ENCODE assay signal across 8 cellular contexts in the genomic region with DNA sequence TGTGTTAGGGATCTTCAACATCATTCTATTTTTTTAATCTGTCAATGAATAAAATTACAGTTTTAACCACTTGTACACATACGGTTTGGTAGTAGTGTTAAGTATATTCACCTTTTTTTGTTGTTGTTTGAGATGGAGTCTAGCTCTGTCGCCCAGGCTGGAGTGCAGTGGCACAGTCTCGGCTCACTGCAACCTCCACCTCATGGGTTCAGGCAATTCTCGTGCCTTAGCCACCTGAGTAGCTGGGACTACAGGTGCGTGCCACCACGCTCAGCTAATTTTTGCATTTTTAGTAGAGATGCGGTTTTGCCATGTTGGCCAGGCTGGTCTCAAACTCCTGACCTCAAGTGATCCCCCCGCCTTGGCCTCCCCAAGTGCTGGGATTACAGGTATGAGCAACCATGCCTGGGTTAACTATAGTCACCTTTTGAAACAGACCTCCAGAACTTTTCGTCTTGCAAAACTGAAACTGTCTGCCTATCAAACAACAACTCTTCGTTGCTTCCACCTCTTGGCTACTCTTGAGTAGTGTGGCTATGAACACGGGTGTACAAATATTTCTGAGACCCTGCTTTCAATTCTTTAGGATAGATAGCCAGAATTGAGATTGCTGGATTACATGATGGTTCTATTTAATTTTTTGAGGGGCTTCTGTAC.
DNase-seq lines count a peak whose midpoint lies in the region; ATAC-seq and TF ChIP-seq lines count a peak whose summit lies in the region.
"Not testable (repeated sequence)": the region's sequence is repeated elsewhere in the genome, so short reads cannot be mapped to it uniquely, and the experiment has no call there.

No MANE protein-coding gene starts in this region.

- peak overlapping the region; percentile 14 to 88 (median 79) for H3K27ac Mint-ChIP-seq in CD4-positive, CD25-positive, alpha-beta regulatory T cell
- peak overlapping the region; percentile 98 for H3K27ac Mint-ChIP-seq in activated CD4-positive, alpha-beta T cell treated with anti-CD3 and anti-CD28 coated beads, Interleukin-2, amount 10 ng/mL, durations not matched to agents 7 days and 5 days
- peak overlapping the region; percentile 68 for H3K27ac Mint-ChIP-seq in activated naive CD4-positive, alpha-beta T cell treated with anti-CD3 and anti-CD28 coated beads, Interleukin-2, amount 50 U/mL, for 24 hours
- H3K27ac Mint-ChIP-seq in effector memory CD8-positive, alpha-beta T cell = not testable (repeated sequence)
- H3K27ac Mint-ChIP-seq in stimulated activated naive CD8-positive, alpha-beta T cell treated with anti-CD3 and anti-CD28 coated beads, Interleukin-15, Interleukin-2, amounts not matched to agents 100 ng/mL and 50 ng/mL, for 24 hours = peak overlapping the region; percentile 83

- H3K9me2 ChIP-seq in SU-DHL-6 (replicated peaks; ENCODE audit: insufficient read depth, low read length) = not testable (repeated sequence)

- not testable (repeated sequence) for H3K27me3 ChIP-seq in CD4-positive, CD25-positive, alpha-beta regulatory T cell (ENCODE audit: control insufficient read depth, insufficient read depth, low read length); SU-DHL-6 (ENCODE audit: low read length)

- not testable (repeated sequence) for H4K20me1 ChIP-seq in SU-DHL-6 (ENCODE audit: low read depth, low read length)

- H3K27me3 Mint-ChIP-seq in CD4-positive, CD25-positive, alpha-beta regulatory T cell; activated CD4-positive, alpha-beta T cell treated with anti-CD3 and anti-CD28 coated beads, Interleukin-2, amount 10 ng/mL, durations not matched to agents 7 days and 5 days; activated T-cell treated with anti-CD3 and anti-CD28 coated beads, Interleukin-2, amount 50 U/mL, for 4 hours (ENCODE audit: low read depth); activated naive CD4-positive, alpha-beta T cell treated with anti-CD3 and anti-CD28 coated beads, Interleukin-2, amount 50 U/mL, for 24 hours; effector memory CD8-positive, alpha-beta T cell; stimulated activated naive CD8-positive, alpha-beta T cell treated with anti-CD3 and anti-CD28 coated beads, Interleukin-15, Interleukin-2, amounts not matched to agents 100 ng/mL and 50 ng/mL, for 24 hours: not testable (repeated sequence)

- H3K9me3 Mint-ChIP-seq in CD4-positive, CD25-positive, alpha-beta regulatory T cell; activated T-cell treated with anti-CD3 and anti-CD28 coated beads, Interleukin-2, amount 50 U/mL, for 4 hours; effector memory CD8-positive, alpha-beta T cell; stimulated activated naive CD8-positive, alpha-beta T cell treated with anti-CD3 and anti-CD28 coated beads, Interleukin-15, Interleukin-2, amounts not matched to agents 100 ng/mL and 50 ng/mL, for 24 hours: not testable (repeated sequence)
- peaks cover 17% of the 10 kb centered on the region for H3K9me3 Mint-ChIP-seq in activated CD4-positive, alpha-beta T cell treated with anti-CD3 and anti-CD28 coated beads, Interleukin-2, amount 10 ng/mL, durations not matched to agents 7 days and 5 days
- H3K9me3 Mint-ChIP-seq in activated naive CD4-positive, alpha-beta T cell treated with anti-CD3 and anti-CD28 coated beads, Interleukin-2, amount 50 U/mL, for 24 hours = peaks cover 11% of the 10 kb centered on the region

- POLR2A ChIA-PET in activated CD4-positive, alpha-beta T cell treated with anti-CD3 and anti-CD28 coated beads, Interleukin-2, amount 10 ng/mL, durations not matched to agents 7 days and 5 days (lab: Charles Lee) = not testable (repeated sequence)

- H3K4me3 ChIP-seq in CD4-positive, CD25-positive, alpha-beta regulatory T cell (ENCODE audit: low read depth, low read length) = peak overlapping the region; percentile 52
- not testable (repeated sequence) for H3K4me3 ChIP-seq in SU-DHL-6 (ENCODE audit: insufficient read depth, low read length, poor library complexity, severe bottlenecking)

- H3F3A ChIP-seq in SU-DHL-6 (ENCODE audit: insufficient read depth) = peaks cover 42% of the 10 kb centered on the region

- H3K4me1 Mint-ChIP-seq in CD4-positive, CD25-positive, alpha-beta regulatory T cell = peaks cover 10 to 88% (median 62%) of the 10 kb centered on the region in 4 donors
- peaks cover 89% of the 10 kb centered on the region for H3K4me1 Mint-ChIP-seq in activated CD4-positive, alpha-beta T cell treated with anti-CD3 and anti-CD28 coated beads, Interleukin-2, amount 10 ng/mL, durations not matched to agents 7 days and 5 days
- H3K4me1 Mint-ChIP-seq in activated T-cell treated with anti-CD3 and anti-CD28 coated beads, Interleukin-2, amount 50 U/mL, for 4 hours (ENCODE audit: low read depth) = peaks cover 87% of the 10 kb centered on the region
- H3K4me1 Mint-ChIP-seq in activated naive CD4-positive, alpha-beta T cell treated with anti-CD3 and anti-CD28 coated beads, Interleukin-2, amount 50 U/mL, for 24 hours = peaks cover 93% of the 10 kb centered on the region
- peaks cover 16 to 19% of the 10 kb centered on the region in 2 donors for H3K4me1 Mint-ChIP-seq in effector memory CD8-positive, alpha-beta T cell (ENCODE audit: low read depth in 2 of 2)
- H3K4me1 Mint-ChIP-seq in stimulated activated naive CD8-positive, alpha-beta T cell treated with anti-CD3 and anti-CD28 coated beads, Interleukin-15, Interleukin-2, amounts not matched to agents 100 ng/mL and 50 ng/mL, for 24 hours (ENCODE audit: low read depth) = peaks cover 93% of the 10 kb centered on the region

- CTCF ChIA-PET in activated CD4-positive, alpha-beta T cell treated with anti-CD3 and anti-CD28 coated beads, Interleukin-2, amount 10 ng/mL, durations not matched to agents 7 days and 5 days (lab: Charles Lee) = interaction anchor here (1.2 kb wide), 1 partner anchor 84 kb away, joined by 3 read pairs; no protein-coding TSS in a partner anchor

- H3K9ac ChIP-seq in SU-DHL-6 (ENCODE audit: low read length) = 0 out of 2 replicates have a peak overlapping the region, but pooled peaks have one; percentile 34

- H3K4me3 Mint-ChIP-seq in CD4-positive, CD25-positive, alpha-beta regulatory T cell = peak overlapping the region in 2 of 4 donors; percentile 16 to 30
- peak overlapping the region; percentile 29 for H3K4me3 Mint-ChIP-seq in activated CD4-positive, alpha-beta T cell treated with anti-CD3 and anti-CD28 coated beads, Interleukin-2, amount 10 ng/mL, durations not matched to agents 7 days and 5 days
- peak overlapping the region; percentile 35 for H3K4me3 Mint-ChIP-seq in activated T-cell treated with anti-CD3 and anti-CD28 coated beads, Interleukin-2, amount 50 U/mL, for 4 hours
- H3K4me3 Mint-ChIP-seq in activated naive CD4-positive, alpha-beta T cell treated with anti-CD3 and anti-CD28 coated beads, Interleukin-2, amount 50 U/mL, for 24 hours = peak overlapping the region; percentile 26
- H3K4me3 Mint-ChIP-seq in effector memory CD8-positive, alpha-beta T cell = peak overlapping the region; percentile 7 to 8
- H3K4me3 Mint-ChIP-seq in stimulated activated naive CD8-positive, alpha-beta T cell treated with anti-CD3 and anti-CD28 coated beads, Interleukin-15, Interleukin-2, amounts not matched to agents 100 ng/mL and 50 ng/mL, for 24 hours = not testable (repeated sequence)

- not testable (repeated sequence) for H3K36me3 Mint-ChIP-seq in CD4-positive, CD25-positive, alpha-beta regulatory T cell; activated naive CD4-positive, alpha-beta T cell treated with anti-CD3 and anti-CD28 coated beads, Interleukin-2, amount 50 U/mL, for 24 hours; effector memory CD8-positive, alpha-beta T cell (ENCODE audit: insufficient read depth)
- peaks cover 48% of the 10 kb centered on the region for H3K36me3 Mint-ChIP-seq in activated CD4-positive, alpha-beta T cell treated with anti-CD3 and anti-CD28 coated beads, Interleukin-2, amount 10 ng/mL, durations not matched to agents 7 days and 5 days (ENCODE audit: low read depth)
- H3K36me3 Mint-ChIP-seq in activated T-cell treated with anti-CD3 and anti-CD28 coated beads, Interleukin-2, amount 50 U/mL, for 4 hours (ENCODE audit: insufficient read depth) = peaks cover 11% of the 10 kb centered on the region
- H3K36me3 Mint-ChIP-seq in stimulated activated naive CD8-positive, alpha-beta T cell treated with anti-CD3 and anti-CD28 coated beads, Interleukin-15, Interleukin-2, amounts not matched to agents 100 ng/mL and 50 ng/mL, for 24 hours (ENCODE audit: low read depth) = peaks cover 28% of the 10 kb centered on the region

- peak overlapping the region; percentile 38 for H3K27ac ChIP-seq in CD4-positive, CD25-positive, alpha-beta regulatory T cell (ENCODE audit: insufficient read depth, low read length, poor library complexity, severe bottlenecking)
- peak overlapping the region; percentile 83 for H3K27ac ChIP-seq in SU-DHL-6 (ENCODE audit: low read depth, low read length)

- H3K79me2 ChIP-seq in SU-DHL-6 (ENCODE audit: insufficient read depth, low read length) = peaks cover 94% of the 10 kb centered on the region

- ATAC-seq in CD4-positive, CD25-positive, alpha-beta regulatory T cell (ENCODE audit: low read depth in 2 of 2); activated T-cell treated with anti-CD3 and anti-CD28 coated beads, Interleukin-2, amount 50 U/mL, for 4 hours: not testable (repeated sequence)
- peak; percentile 52 for ATAC-seq in HG03571 (IDR thresholded peaks at IDR 0.05; ENCODE audit: unreplicated experiment)
- peak; percentile 31 for ATAC-seq in effector memory CD8-positive, alpha-beta T cell (replicated peaks)

- not testable (repeated sequence) for H2AFZ ChIP-seq in SU-DHL-6 (ENCODE audit: low read depth, low read length, severe bottlenecking)

- peak overlapping the region; percentile 55 for H3K4me2 ChIP-seq in SU-DHL-6 (ENCODE audit: low read depth, low read length, poor library complexity, severe bottlenecking)

- DNase-seq in CD4-positive, CD25-positive, alpha-beta regulatory T cell; activated CD4-positive, alpha-beta T cell treated with anti-CD3 and anti-CD28 coated beads, Interleukin-2, amount 10 ng/mL, durations not matched to agents 7 days and 5 days; activated T-cell treated with anti-CD3 and anti-CD28 coated beads, Interleukin-2, amount 50 U/mL, for 4 hours; effector memory CD8-positive, alpha-beta T cell: not testable (repeated sequence)

- not testable (repeated sequence) for H3K9me3 ChIP-seq in CD4-positive, CD25-positive, alpha-beta regulatory T cell (ENCODE audit: control insufficient read depth in 2 of 2, low read length in 2 of 2); SU-DHL-6 (ENCODE audit: insufficient read depth, low read length)

- H3K4me1 ChIP-seq in CD4-positive, CD25-positive, alpha-beta regulatory T cell (ENCODE audit: control insufficient read depth, insufficient read depth, low read length, poor library complexity, severe bottlenecking) = peaks cover 26% of the 10 kb centered on the region

- not testable (repeated sequence) for H3K36me3 ChIP-seq in CD4-positive, CD25-positive, alpha-beta regulatory T cell (ENCODE audit: control insufficient read depth, insufficient read depth, low read length); SU-DHL-6 (ENCODE audit: low read length)

- TF ChIP-seq CTCF in SU-DHL-6 (IDR thresholded peaks at IDR 0.05; ENCODE audit: insufficient read depth, low read length, poor library complexity, severe bottlenecking) = not testable (repeated sequence)
